ENCODE assay signal across 10 cellular contexts in genomic region chr10:111128331-111129167, GRCh38. TPM values are rescaled to one million over a fixed set of nuclear protein-coding genes. Genes with fewer than 3 reads are reported as not detected.
DNase-seq lines count a peak whose midpoint lies in the region; TF ChIP-seq lines count a peak whose summit lies in the region.
"Had no signal": no experiment of that assay in that cellular context is flagged by ENCODE, and none has a peak within 500 bp of the region (broad histone marks: within the 10 kb centered on the region; RNA-seq: fewer than 3 reads in every experiment).

No MANE protein-coding gene starts in this region.

- H3K4me3 Mint-ChIP-seq in Caco-2 (ENCODE audit: unreplicated experiment) = no peak overlapping the region

- POLR2A ChIA-PET in Caco-2 (lab: Charles Lee) = no interaction called here

- peak; percentile 40 for DNase-seq in CD1c-positive myeloid dendritic cell (ENCODE audit: extremely low spot score)
- peak; percentile 11 for DNase-seq in LoVo (ENCODE audit: low spot score)
- DNase-seq in astrocyte of the hippocampus (ENCODE audit: low read depth, low spot score) = peak; percentile 22
- DNase-seq in Caco-2 = no peak
- DNase-seq in ovary = no peak
- no peak for DNase-seq in Peyer's patch
- DNase-seq in NCI-H187 (lab: John Stamatoyannopoulos, UW) = no peak
- DNase-seq: activated CD4-positive, alpha-beta T cell treated with anti-CD3 and anti-CD28 coated beads, Interleukin-2, amount 50 U/mL, for 4 hours; stimulated activated CD4-positive, alpha-beta T cell treated with anti-CD3 and anti-CD28 coated beads, Interleukin-1b, Interleukin-23, amount 100 ng/mL, for 48 hours had no signal

- intact Hi-C loops in Caco-2 (cut with micrococcal nuclease; ENCODE audit: unreplicated experiment) = no loop called here
- intact Hi-C loops in ovary (cut with DNase I) = no loop called here

- no peaks in the 10 kb centered on the region for H3K36me3 Mint-ChIP-seq in Caco-2 (ENCODE audit: insufficient read depth, unreplicated experiment)

- H3K27me3 Mint-ChIP-seq in Caco-2 (ENCODE audit: insufficient read depth, unreplicated experiment) = peaks cover 18% of the 10 kb centered on the region

- no peak overlapping the region for H3K27ac Mint-ChIP-seq in Caco-2 (ENCODE audit: unreplicated experiment)

- WGBS in mesodermal cell (ENCODE audit: insufficient coverage in 2 of 2), 2 experiments = 71 to 72% methylated on average over 11 to 13 of the region's 15 CpGs
- WGBS in ovary, 3 donors = 60 to 68% (median 65%) methylated on average over 15 of the region's 15 CpGs

- TF ChIP-seq POLR2A in ovary (IDR thresholded peaks at IDR 0.05) = no peak
- no peak for TF ChIP-seq POLR2A in Peyer's patch (IDR thresholded peaks at IDR 0.05)

- CTCF ChIA-PET in Caco-2 (lab: Charles Lee) = no interaction called here

- TF ChIP-seq EP300 in ovary (IDR thresholded peaks at IDR 0.05) = no peak

- peaks cover 12% of the 10 kb centered on the region for H3K4me1 Mint-ChIP-seq in Caco-2 (ENCODE audit: low read depth, unreplicated experiment)

- no peaks in the 10 kb centered on the region; the same call in 1 of the 2 replicates for H3K27me3 ChIP-seq in Caco-2 (replicated peaks; ENCODE audit: control insufficient read depth, insufficient read depth, low read length)
- no peaks in the 10 kb centered on the region for H3K27me3 ChIP-seq in ovary
- no peaks in the 10 kb centered on the region for H3K27me3 ChIP-seq in Peyer's patch

- TF ChIP-seq CTCF in Caco-2 (IDR thresholded peaks at IDR 0.05; ENCODE audit: insufficient read depth in 1 of 2, low read depth in 1 of 2, low read length in 1 of 2, severe bottlenecking in 1 of 2, unreplicated experiment in 1 of 2) (no peak), ovary (IDR thresholded peaks at IDR 0.05) (no peak), Peyer's patch (IDR thresholded peaks at IDR 0.05) (no peak)

- no TSS peak for BruUV-seq in Caco-2 (replicated peaks; lab: Mats Ljungman, UMichigan)

- H3K9me3 Mint-ChIP-seq in Caco-2 (ENCODE audit: unreplicated experiment) = no peaks in the 10 kb centered on the region

- H3K4me1 ChIP-seq in mesodermal cell (ENCODE audit: control insufficient read depth, insufficient read depth, low read length, poor library complexity, severe bottlenecking) (no peaks in the 10 kb centered on the region), Caco-2 (no peaks in the 10 kb centered on the region), ovary (ENCODE audit: insufficient read depth) (no peaks in the 10 kb centered on the region), Peyer's patch (no peaks in the 10 kb centered on the region)

- H3K27ac ChIP-seq in mesodermal cell (ENCODE audit: low read depth, low read length, severe bottlenecking) = peak overlapping the region; percentile 20
- no peak overlapping the region for H3K27ac ChIP-seq in ovary
- no peak overlapping the region for H3K27ac ChIP-seq in Peyer's patch

- H3K4me3 ChIP-seq in mesodermal cell (ENCODE audit: extremely low read depth, insufficient read depth, low read length, poor library complexity, severe bottlenecking) (no peak overlapping the region), Caco-2 (ENCODE audit: low read depth, low read length) (no peak overlapping the region), ovary (no peak overlapping the region), Peyer's patch (no peak overlapping the region)

- H3K9me3 ChIP-seq in mesodermal cell (ENCODE audit: control insufficient read depth, low read length) (no peaks in the 10 kb centered on the region), Caco-2 (peaks cover 5% of the 10 kb centered on the region; the same call in 1 of the 2 replicates), ovary (no peaks in the 10 kb centered on the region), Peyer's patch (no peaks in the 10 kb centered on the region)

- H3K36me3 ChIP-seq in mesodermal cell (ENCODE audit: control insufficient read depth, insufficient read depth, low read length) = no peaks in the 10 kb centered on the region
- H3K36me3 ChIP-seq in Caco-2 (ENCODE audit: control insufficient read depth, insufficient read depth, low read length) = no peaks in the 10 kb centered on the region
- no peaks in the 10 kb centered on the region for H3K36me3 ChIP-seq in ovary
- H3K36me3 ChIP-seq in Peyer's patch = no peaks in the 10 kb centered on the region

RNA-seq across cellular contexts. Expression of gene ADRA2A, which starts 51.7 kb away (rescaled TPM):
- polyA plus RNA-seq in mesodermal cell (2013, experiment 1 of 2) = 1.3 TPM
- 0.76 TPM for polyA plus RNA-seq in mesodermal cell (2013, experiment 2 of 2)
- total RNA-seq in Caco-2 (2022) (0.67 and 0.70 TPM in 2 replicates), ovary (10 to 100 TPM; 13.7 to 55.7 (median 22.0) TPM), Peyer's patch (10 to 100 TPM in 1 of 4 donors, 1 to 10 TPM in 2, not detected in 1; 4.6 to 11.6 (median 5.6) TPM)
- 10 to 100 TPM; 19.0 to 20.0 TPM for polyA plus RNA-seq in ovary

Comparison
In these comparisons a context has a peak if more than half of its experiments do, and no peak if none do; other contexts are left out.
1. DNase-seq: peak in CD1c-positive myeloid dendritic cell (single experiment), LoVo (single experiment) and astrocyte of the hippocampus (single experiment); none in Caco-2 (0 of 2), ovary (0 of 5), Peyer's patch (0 of 3) and NCI-H187 (0 of 2).